ENCODE assay signal across 21 cellular contexts in the genomic region with DNA sequence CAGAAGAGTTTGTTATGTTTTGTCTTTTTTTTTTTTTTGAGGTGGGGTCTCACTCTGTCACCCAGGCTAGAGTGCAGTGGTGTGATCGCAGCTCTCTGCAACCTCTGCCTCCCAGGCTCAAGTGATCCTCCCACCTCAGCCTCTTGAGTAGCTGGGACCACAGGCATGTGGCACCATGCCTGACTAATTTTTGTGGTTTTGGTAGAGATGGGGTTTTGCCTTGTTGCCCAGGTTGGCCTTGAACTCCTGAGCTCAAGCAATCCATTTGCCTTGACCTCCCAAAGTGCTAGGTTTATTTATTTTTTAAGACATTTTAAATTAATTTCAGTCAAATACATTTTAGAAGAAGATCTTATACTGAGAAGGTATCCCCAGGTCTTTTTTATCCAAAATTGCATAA.
"Had no signal": no experiment of that assay in that cellular context is flagged by ENCODE, and none has a peak within 500 bp of the region (broad histone marks: within the 10 kb centered on the region; RNA-seq: fewer than 3 reads in every experiment).

No MANE protein-coding gene starts in this region.

- H3K4me1 Mint-ChIP-seq: activated naive CD8-positive, alpha-beta T cell treated with anti-CD3 and anti-CD28 coated beads, Interleukin-2, amount 10 ng/mL, durations not matched to agents 7 days and 5 days; natural killer cell; stimulated activated effector memory CD8-positive, alpha-beta T cell treated with anti-CD3 and anti-CD28 coated beads, Interleukin-12 subunit alpha, Interleukin-12 subunit beta, amount 100 ng/mL, for 72 hours had no signal

- H3K36me3 ChIP-seq: ascending aorta, tibial nerve, WERI-Rb-1 had no signal

- H3K27me3 Mint-ChIP-seq: activated CD8-positive, alpha-beta T cell treated with anti-CD3 and anti-CD28 coated beads for 36 hours; activated naive CD8-positive, alpha-beta T cell treated with anti-CD3 and anti-CD28 coated beads, Interleukin-2, amount 10 ng/mL, durations not matched to agents 7 days and 5 days had no signal

- H3K27me3 ChIP-seq: ascending aorta, tibial nerve had no signal

- ATAC-seq: activated CD8-positive, alpha-beta T cell treated with anti-CD3 and anti-CD28 coated beads for 36 hours; activated T-cell treated with anti-CD3 and anti-CD28 coated beads, Interleukin-2, amount 50 U/mL, for 72 hours; left colon; mucosa of descending colon; natural killer cell; right cardiac atrium; stimulated activated effector memory CD8-positive, alpha-beta T cell treated with anti-CD3 and anti-CD28 coated beads, Interleukin-12 subunit alpha, Interleukin-12 subunit beta, amount 100 ng/mL, for 72 hours had no signal

- H3K4me3 Mint-ChIP-seq: activated CD8-positive, alpha-beta T cell treated with anti-CD3 and anti-CD28 coated beads for 36 hours; activated naive CD8-positive, alpha-beta T cell treated with anti-CD3 and anti-CD28 coated beads, Interleukin-2, amount 10 ng/mL, durations not matched to agents 7 days and 5 days; activated T-cell treated with anti-CD3 and anti-CD28 coated beads, Interleukin-2, amount 50 U/mL, for 72 hours; endodermal cell; natural killer cell; stimulated activated effector memory CD8-positive, alpha-beta T cell treated with anti-CD3 and anti-CD28 coated beads, Interleukin-12 subunit alpha, Interleukin-12 subunit beta, amount 100 ng/mL, for 72 hours had no signal

- DNase-seq: activated CD4-positive, alpha-beta T cell treated with anti-CD3 and anti-CD28 coated beads for 4 hours; activated CD8-positive, alpha-beta memory T cell treated with anti-CD3 and anti-CD28 coated beads, Interleukin-2, amount 50 U/mL, for 4 hours; activated CD8-positive, alpha-beta T cell treated with anti-CD3 and anti-CD28 coated beads for 36 hours; activated gamma-delta T cell treated with Interleukin-2 at 50 U/mL for 16 hours; activated naive CD8-positive, alpha-beta T cell treated with anti-CD3 and anti-CD28 coated beads, Interleukin-2, amount 10 ng/mL, durations not matched to agents 7 days and 5 days; activated T-cell treated with anti-CD3 and anti-CD28 coated beads, Interleukin-2, amount 50 U/mL, for 72 hours; cerebellar nuclear complex; endodermal cell; erythroblast; glutamatergic neuron; left colon; mucosa of descending colon; natural killer cell; posterior cingulate gyrus; right cardiac atrium; T-helper 1 cell; WERI-Rb-1 had no signal

- H3K9me3 ChIP-seq: ascending aorta, mucosa of descending colon, tibial nerve had no signal

- H3K4me2 ChIP-seq: smooth muscle cell had no signal

- H3K4me3 ChIP-seq: ascending aorta, mucosa of descending colon, smooth muscle cell, tibial nerve had no signal

- H3K9me3 Mint-ChIP-seq: activated CD8-positive, alpha-beta T cell treated with anti-CD3 and anti-CD28 coated beads for 36 hours; activated naive CD8-positive, alpha-beta T cell treated with anti-CD3 and anti-CD28 coated beads, Interleukin-2, amount 10 ng/mL, durations not matched to agents 7 days and 5 days; activated T-cell treated with anti-CD3 and anti-CD28 coated beads, Interleukin-2, amount 50 U/mL, for 72 hours had no signal

- H3K36me3 Mint-ChIP-seq: activated naive CD8-positive, alpha-beta T cell treated with anti-CD3 and anti-CD28 coated beads, Interleukin-2, amount 10 ng/mL, durations not matched to agents 7 days and 5 days; natural killer cell; stimulated activated effector memory CD8-positive, alpha-beta T cell treated with anti-CD3 and anti-CD28 coated beads, Interleukin-12 subunit alpha, Interleukin-12 subunit beta, amount 100 ng/mL, for 72 hours had no signal

- H3K27ac Mint-ChIP-seq: activated CD8-positive, alpha-beta T cell treated with anti-CD3 and anti-CD28 coated beads for 36 hours; activated naive CD8-positive, alpha-beta T cell treated with anti-CD3 and anti-CD28 coated beads, Interleukin-2, amount 10 ng/mL, durations not matched to agents 7 days and 5 days; activated T-cell treated with anti-CD3 and anti-CD28 coated beads, Interleukin-2, amount 50 U/mL, for 72 hours; endodermal cell; natural killer cell; stimulated activated effector memory CD8-positive, alpha-beta T cell treated with anti-CD3 and anti-CD28 coated beads, Interleukin-12 subunit alpha, Interleukin-12 subunit beta, amount 100 ng/mL, for 72 hours had no signal

- H3K27ac ChIP-seq: ascending aorta, tibial nerve, WERI-Rb-1 had no signal

- H3K4me1 ChIP-seq: ascending aorta, tibial nerve had no signal
